In genomic region chr10:131656446-131656845, GRCh38 we compare ENCODE assay signal across 25 cellular contexts.
A peak's percentile ranks its signal among the peaks of the same experiment; 100 is the strongest.
DNase-seq lines count a peak whose midpoint lies in the region; ATAC-seq, FAIRE-seq and TF ChIP-seq lines count a peak whose summit lies in the region.
"Had no signal": no experiment of that assay in that cellular context is flagged by ENCODE, and none has a peak within 500 bp of the region (broad histone marks: within the 10 kb centered on the region; RNA-seq: fewer than 3 reads in every experiment).

No MANE protein-coding gene starts in this region.

- TF ChIP-seq CTCF in bronchial epithelial cell (IDR thresholded peaks at IDR 0.05; ENCODE audit: insufficient read depth, low read length, severe bottlenecking) (no peak), HepG2 (CRISPR knock-in tag; IDR thresholded peaks at IDR 0.05) (no peak), spleen (IDR thresholded peaks at IDR 0.05 in 8 of 11, conservative IDR thresholded peaks at IDR 0.05 in 3 of 11) (no peak)

- DNase-seq in HEK293T (ENCODE audit: extremely low spot score): no peak
- DNase-seq in bronchial epithelial cell (ENCODE audit: low read depth): no peak
- DNase-seq in HepG2 (ENCODE audit: low spot score): no peak
- DNase-seq in spleen: peak; percentile 80
- no peak for DNase-seq in activated T-cell treated with anti-CD3 and anti-CD28 coated beads, Interleukin-2, amount 50 U/mL, for 4 hours
- DNase-seq in stimulated activated CD4-positive, alpha-beta T cell treated with anti-CD3 and anti-CD28 coated beads, Interleukin-12 subunit alpha, Interleukin-12 subunit beta, amount 100 ng/mL, for 4 hours: no peak
- DNase-seq: Calu3; CD4-positive, alpha-beta memory T cell; DMS53; EL; HCEC 1CT; Kasumi-1; MG63; NCI-H1048; NCI-H146; NCI-H2081 treated with DMSO at 0.1 percent for 48 hours; NCI-H774; OCI-M1; SIG-M5 had no signal

- H3K27me3 Mint-ChIP-seq in activated T-cell treated with anti-CD3 and anti-CD28 coated beads, Interleukin-2, amount 50 U/mL, for 4 hours (ENCODE audit: low read depth): peaks cover 22% of the 10 kb centered on the region

- H3K4me3 ChIP-seq in bronchial epithelial cell (ENCODE audit: low read depth, low read length) (no peak overlapping the region), HepG2 (replicated peaks in 1 of 3; ENCODE audit: insufficient read depth in 1 of 3, low read depth in 2 of 3, low read length in 3 of 3) (no peak overlapping the region), spleen (no peak overlapping the region)
- H3K4me3 ChIP-seq: A549, BLaER1, GM12878, MG63 had no signal

- FAIRE-seq in bronchial epithelial cell (lab: Jason Lieb, UNC): peak; percentile 64
- no peak for FAIRE-seq in HepG2 (lab: Jason Lieb, UNC)
- FAIRE-seq: A549, GM12878, HTR-8/SVneo had no signal

- H3K4me1 Mint-ChIP-seq in activated T-cell treated with anti-CD3 and anti-CD28 coated beads, Interleukin-2, amount 50 U/mL, for 4 hours (ENCODE audit: low read depth): no peaks in the 10 kb centered on the region
- H3K4me1 Mint-ChIP-seq: IgD-negative memory B cell had no signal

- no peak for TF ChIP-seq RAD21 in HepG2 (CRISPR knock-in tag; IDR thresholded peaks at IDR 0.05)

- intact Hi-C loops in HepG2 (cut with micrococcal nuclease; ENCODE audit: unreplicated experiment) (no loop called here), spleen (cut with DNase I; ENCODE audit: low total_unique reads) (no loop called here)

- no peak overlapping the region for H3K9ac ChIP-seq in HepG2 (ENCODE audit: insufficient read depth, low read depth, low read length)
- H3K9ac ChIP-seq: BLaER1 had no signal

- TF ChIP-seq EP300 in HepG2 (IDR thresholded peaks at IDR 0.05; ENCODE audit: low read depth in 2 of 2, low read length in 2 of 2): no peak
- TF ChIP-seq EP300 in HepG2 (CRISPR knock-in tag; IDR thresholded peaks at IDR 0.05; ENCODE audit: borderline replicate concordance): no peak

- H3K27me3 ChIP-seq in bronchial epithelial cell (ENCODE audit: control insufficient read depth, insufficient read depth, low read length) (no peaks in the 10 kb centered on the region), HepG2 (ENCODE audit: control insufficient read depth in 1 of 2, insufficient read depth in 2 of 2, low read length in 2 of 2) (0 out of 5 replicates have a peak, but pooled peaks cover 0 to 3% of the 10 kb centered on the region in 2 experiments), spleen (replicated peaks in 1 of 7) (peaks cover 0 to 39% (median 7%) of the 10 kb centered on the region in 7 donors)
- H3K27me3 ChIP-seq: MG63 had no signal

- no peaks in the 10 kb centered on the region for H3K9me3 ChIP-seq in HepG2 (ENCODE audit: low read length)
- peaks cover 0 to 6% (median 0%) of the 10 kb centered on the region in 8 donors for H3K9me3 ChIP-seq in spleen
- H3K9me3 ChIP-seq: A549, MG63 had no signal

- no TSS peak for BruUV-seq in HepG2 (replicated peaks; lab: Mats Ljungman, UMichigan)

- CTCF ChIA-PET in HEK293T (lab: Yijun Ruan, JAX) (no interaction called here), HepG2 (lab: Yijun Ruan, JAX; ENCODE audit: low intra/inter-chr PET ratio, low total read pairs) (no interaction called here)

- no peaks in the 10 kb centered on the region for H4K20me1 ChIP-seq in HepG2 (ENCODE audit: insufficient read depth, low read length)
- H4K20me1 ChIP-seq: BLaER1 had no signal

- H3K4me3 Mint-ChIP-seq in activated T-cell treated with anti-CD3 and anti-CD28 coated beads, Interleukin-2, amount 50 U/mL, for 4 hours: no peak overlapping the region
- H3K4me3 Mint-ChIP-seq: CD4-positive, alpha-beta memory T cell had no signal

- no peaks in the 10 kb centered on the region for H3K79me2 ChIP-seq in HepG2 (ENCODE audit: insufficient read depth, low read length)

- WGBS in HepG2 (ENCODE audit: low lambda C conversion rate): 18% methylated on average over 3 of the region's 9 CpGs
- 61 to 88% (median 83%) methylated on average over 7 to 9 of the region's 9 CpGs for WGBS in spleen, 5 donors

- H3K36me3 Mint-ChIP-seq in activated T-cell treated with anti-CD3 and anti-CD28 coated beads, Interleukin-2, amount 50 U/mL, for 4 hours (ENCODE audit: insufficient read depth): no peaks in the 10 kb centered on the region
- H3K36me3 Mint-ChIP-seq: CD4-positive, alpha-beta memory T cell; IgD-negative memory B cell had no signal

- H3K9me3 Mint-ChIP-seq in activated T-cell treated with anti-CD3 and anti-CD28 coated beads, Interleukin-2, amount 50 U/mL, for 4 hours: no peaks in the 10 kb centered on the region

- no peak overlapping the region for H3K4me2 ChIP-seq in HepG2 (ENCODE audit: low read depth, low read length)
- H3K4me2 ChIP-seq: A549, BLaER1 had no signal

- H3K4me1 ChIP-seq in HepG2 (ENCODE audit: insufficient read depth, low read length) (no peaks in the 10 kb centered on the region), spleen (peaks cover 0 to 26% (median 15%) of the 10 kb centered on the region in 6 donors)
- H3K4me1 ChIP-seq: A549 had no signal

- ATAC-seq in HepG2 (no peak), GM19463 (IDR thresholded peaks at IDR 0.05; ENCODE audit: unreplicated experiment) (no peak)
- no peak for ATAC-seq in activated T-cell treated with anti-CD3 and anti-CD28 coated beads, Interleukin-2, amount 50 U/mL, for 4 hours
- ATAC-seq: A549, GM12878 had no signal

- no peak overlapping the region for H2AFZ ChIP-seq in HepG2 (ENCODE audit: low read length)

- H3K36me3 ChIP-seq in bronchial epithelial cell (ENCODE audit: control insufficient read depth, insufficient read depth, low read length): no peaks in the 10 kb centered on the region
- H3K36me3 ChIP-seq in HepG2 (replicated peaks in 1 of 2; ENCODE audit: control insufficient read depth in 1 of 2, insufficient read depth in 2 of 2, low read length in 2 of 2): no peaks in the 10 kb centered on the region
- H3K36me3 ChIP-seq in spleen: no peaks in the 10 kb centered on the region
- H3K36me3 ChIP-seq: BLaER1, MG63 had no signal

- POLR2A ChIA-PET in HEK293T (lab: Yijun Ruan, JAX): no interaction called here
- POLR2A ChIA-PET in HepG2 (lab: Yijun Ruan, JAX): no interaction called here

- in situ Hi-C loops in HepG2 (cut with HindIII; ENCODE audit: extremely low pct_ligation_motif_present, low pct_unique_long_range_greater_than_20kb): no loop called here

- TF ChIP-seq POLR2A in HepG2 (IDR thresholded peaks at IDR 0.05; ENCODE audit: insufficient read depth in 1 of 2, low read depth in 2 of 2, low read length in 2 of 2): no peak
- TF ChIP-seq POLR2A in spleen (IDR thresholded peaks at IDR 0.05): no peak

- H3K27ac ChIP-seq in HepG2 (ENCODE audit: extremely low read length, insufficient read depth, low read length) (no peak overlapping the region), spleen (no peak overlapping the region)
- H3K27ac ChIP-seq: A549, BLaER1 had no signal

TF ChIP-seq in HEK293T, 16 proteins besides CTCF, POLR2A, EP300 and RAD21:
- TF ChIP-seq ARNT (IDR thresholded peaks at IDR 0.05) (no peak), L3MBTL2 (conservative IDR thresholded peaks at IDR 0.05) (0 out of 2 replicates have a peak, but pooled peaks have one; percentile 19), PKNOX1 (IDR thresholded peaks at IDR 0.05) (no peak), FOXA1 (IDR thresholded peaks at IDR 0.05) (no peak), LEF1 (IDR thresholded peaks at IDR 0.05; ENCODE audit: borderline replicate concordance) (no peak), SP1 (IDR thresholded peaks at IDR 0.05) (no peak), BHLHE40 (IDR thresholded peaks at IDR 0.05; ENCODE audit: borderline replicate concordance) (no peak)

TF ChIP-seq in HepG2, 621 proteins besides CTCF, POLR2A, EP300 and RAD21:
- TF ChIP-seq MNT (IDR thresholded peaks at IDR 0.05) (peak; percentile 100), HOMEZ (CRISPR knock-in tag; IDR thresholded peaks at IDR 0.05; ENCODE audit: low read depth) (no peak)
